Comparison of ENCODE assay signal across 7 cellular contexts in the genomic region with DNA sequence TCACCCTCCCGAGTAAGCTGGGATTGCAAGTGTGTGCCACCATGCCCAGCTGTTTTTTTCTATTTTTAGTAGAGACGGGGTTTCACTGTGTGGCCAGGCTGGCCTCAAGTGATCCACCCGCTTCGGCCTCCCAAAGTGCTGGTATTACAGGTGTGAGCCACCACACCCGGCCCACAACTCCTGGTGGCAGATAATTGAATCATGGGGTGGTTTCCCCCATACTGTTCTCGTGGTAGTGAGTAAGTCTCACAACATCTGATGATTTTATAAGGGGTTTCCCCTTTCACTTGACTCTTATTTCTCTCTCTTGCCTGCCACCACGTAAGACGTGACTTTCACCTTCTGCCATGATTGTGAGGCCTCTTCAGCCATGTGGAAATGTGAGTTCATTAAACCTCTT.
DNase-seq lines count a peak whose midpoint lies in the region; ATAC-seq, FAIRE-seq and TF ChIP-seq lines count a peak whose summit lies in the region.
"Not testable (repeated sequence)": the region's sequence is repeated elsewhere in the genome, so short reads cannot be mapped to it uniquely, and the experiment has no call there.

No MANE protein-coding gene starts in this region.

- intact Hi-C loops in activated CD4-positive, alpha-beta T cell treated with anti-CD3 and anti-CD28 coated beads for 36 hours (cut with DNase I, micrococcal nuclease), result loop anchor here in 1 of 2 experiments (1.0 to 5.0 kb wide), 2 partner anchors 79 to 136 kb away; a partner anchor contains a TSS
- intact Hi-C loops in colonic mucosa (cut with DNase I); HepG2 (cut with micrococcal nuclease; ENCODE audit: unreplicated experiment): not testable (repeated sequence)

- not testable (repeated sequence) for H3K4me3 ChIP-seq in colonic mucosa; HepG2 (replicated peaks in 1 of 3; ENCODE audit: insufficient read depth in 1 of 3, low read depth in 2 of 3, low read length in 3 of 3)

- H3K4me1 Mint-ChIP-seq in activated CD4-positive, alpha-beta T cell treated with anti-CD3 and anti-CD28 coated beads for 36 hours; activated T-cell treated with anti-CD3 and anti-CD28 coated beads, Interleukin-2, amount 50 U/mL, for 72 hours (ENCODE audit: low read depth); stimulated activated naive CD8-positive, alpha-beta T cell treated with anti-CD3 and anti-CD28 coated beads, Interleukin-15, amount 100 ng/mL, for 72 hours: not testable (repeated sequence)
- peaks cover 52% of the 10 kb centered on the region for H3K4me1 Mint-ChIP-seq in progenitor cell of endocrine pancreas (ENCODE audit: low read depth)

- H3K36me3 ChIP-seq in colonic mucosa; HepG2 (replicated peaks in 1 of 2; ENCODE audit: control insufficient read depth in 1 of 2, insufficient read depth in 2 of 2, low read length in 2 of 2): not testable (repeated sequence)

- not testable (repeated sequence) for H3K4me2 ChIP-seq in HepG2 (ENCODE audit: low read depth, low read length)

- H3K4me3 Mint-ChIP-seq in activated CD4-positive, alpha-beta T cell treated with anti-CD3 and anti-CD28 coated beads for 36 hours; activated T-cell treated with anti-CD3 and anti-CD28 coated beads, Interleukin-2, amount 50 U/mL, for 72 hours; progenitor cell of endocrine pancreas (ENCODE audit: low read depth); stimulated activated naive CD8-positive, alpha-beta T cell treated with anti-CD3 and anti-CD28 coated beads, Interleukin-15, amount 100 ng/mL, for 72 hours: not testable (repeated sequence)

- CTCF ChIA-PET in activated CD4-positive, alpha-beta T cell treated with anti-CD3 and anti-CD28 coated beads for 36 hours (lab: Charles Lee), result interaction anchor here (1.3 kb wide), 1 partner anchor 148 kb away, joined by 3 read pairs; no protein-coding TSS in a partner anchor
- CTCF ChIA-PET in HepG2 (lab: Yijun Ruan, JAX; ENCODE audit: low intra/inter-chr PET ratio, low total read pairs), result not testable (repeated sequence)

- not testable (repeated sequence) for H3K27ac Mint-ChIP-seq in activated CD4-positive, alpha-beta T cell treated with anti-CD3 and anti-CD28 coated beads for 36 hours; activated T-cell treated with anti-CD3 and anti-CD28 coated beads, Interleukin-2, amount 50 U/mL, for 72 hours
- H3K27ac Mint-ChIP-seq in progenitor cell of endocrine pancreas, result peak overlapping the region; percentile 87
- H3K27ac Mint-ChIP-seq in stimulated activated naive CD8-positive, alpha-beta T cell treated with anti-CD3 and anti-CD28 coated beads, Interleukin-15, amount 100 ng/mL, for 72 hours, result peak overlapping the region in 1 of 2 donors; percentile 72

- 97% methylated on average over 8 of the region's 8 CpGs for WGBS in HepG2 (ENCODE audit: low lambda C conversion rate)

- not testable (repeated sequence) for H3K79me2 ChIP-seq in HepG2 (ENCODE audit: insufficient read depth, low read length)

- in situ Hi-C loops in HepG2 (cut with HindIII; ENCODE audit: extremely low pct_ligation_motif_present, low pct_unique_long_range_greater_than_20kb), result not testable (repeated sequence)

- not testable (repeated sequence) for H3K9ac ChIP-seq in colonic mucosa (ENCODE audit: low read depth in 2 of 2, low read length in 2 of 2); HepG2 (ENCODE audit: insufficient read depth, low read depth, low read length)

- not testable (repeated sequence) for H2AFZ ChIP-seq in HepG2 (ENCODE audit: low read length)

- not testable (repeated sequence) for H3K27me3 ChIP-seq in colonic mucosa; HepG2 (ENCODE audit: control insufficient read depth in 1 of 2, insufficient read depth in 2 of 2, low read length in 2 of 2)

- not testable (repeated sequence) for FAIRE-seq in HepG2 (lab: Jason Lieb, UNC)

- TF ChIP-seq RAD21 in HepG2 (CRISPR knock-in tag; IDR thresholded peaks at IDR 0.05), result not testable (repeated sequence)

- not testable (repeated sequence) for H4K20me1 ChIP-seq in HepG2 (ENCODE audit: insufficient read depth, low read length)

- DNase-seq in activated CD4-positive, alpha-beta T cell treated with anti-CD3 and anti-CD28 coated beads for 36 hours, result peak; percentile 69
- DNase-seq in activated T-cell treated with anti-CD3 and anti-CD28 coated beads, Interleukin-2, amount 50 U/mL, for 72 hours, result peak; percentile 29 to 50
- DNase-seq in colonic mucosa; HepG2 (ENCODE audit: low spot score); progenitor cell of endocrine pancreas (ENCODE audit: low spot score, unreplicated experiment): not testable (repeated sequence)
- peak; percentile 26 for DNase-seq in stimulated activated CD4-positive, alpha-beta T cell treated with anti-CD3 and anti-CD28 coated beads, Interleukin-4, amount 100 ng/mL, for 24 hours
- DNase-seq in stimulated activated naive CD8-positive, alpha-beta T cell treated with anti-CD3 and anti-CD28 coated beads, Interleukin-15, amount 100 ng/mL, for 72 hours, result peak; percentile 10 to 65

- not testable (repeated sequence) for H3K9me3 ChIP-seq in colonic mucosa; HepG2 (ENCODE audit: low read length)

- H3K4me1 ChIP-seq in colonic mucosa (peaks cover 17% of the 10 kb centered on the region), HepG2 (ENCODE audit: insufficient read depth, low read length) (peaks cover 73% of the 10 kb centered on the region)

- peak; percentile 91 for ATAC-seq in activated CD4-positive, alpha-beta T cell treated with anti-CD3 and anti-CD28 coated beads for 36 hours
- ATAC-seq in activated T-cell treated with anti-CD3 and anti-CD28 coated beads, Interleukin-2, amount 50 U/mL, for 72 hours (replicated peaks in 1 of 2), result peak; percentile 85 to 94
- ATAC-seq in HepG2, result not testable (repeated sequence)
- ATAC-seq in stimulated activated naive CD8-positive, alpha-beta T cell treated with anti-CD3 and anti-CD28 coated beads, Interleukin-15, amount 100 ng/mL, for 72 hours, result peak; percentile 95

- not testable (repeated sequence) for TF ChIP-seq EP300 in HepG2 (IDR thresholded peaks at IDR 0.05; ENCODE audit: low read depth in 2 of 2, low read length in 2 of 2); HepG2 (CRISPR knock-in tag; IDR thresholded peaks at IDR 0.05; ENCODE audit: borderline replicate concordance)

- not testable (repeated sequence) for BruUV-seq in HepG2 (replicated peaks; lab: Mats Ljungman, UMichigan)

- not testable (repeated sequence) for TF ChIP-seq POLR2A in HepG2 (IDR thresholded peaks at IDR 0.05; ENCODE audit: insufficient read depth in 1 of 2, low read depth in 2 of 2, low read length in 2 of 2)

- POLR2A ChIA-PET in activated CD4-positive, alpha-beta T cell treated with anti-CD3 and anti-CD28 coated beads for 36 hours (lab: Charles Lee), result not testable (repeated sequence)
- POLR2A ChIA-PET in HepG2 (lab: Yijun Ruan, JAX), result interaction anchor here (2.0 to 5.4 kb wide), 2 partner anchors 79 kb away, joined by 7 to 53 read pairs; a partner anchor contains a TSS

- H3K36me3 Mint-ChIP-seq in activated CD4-positive, alpha-beta T cell treated with anti-CD3 and anti-CD28 coated beads for 36 hours (ENCODE audit: low read depth); progenitor cell of endocrine pancreas (ENCODE audit: insufficient read depth): not testable (repeated sequence)
- H3K36me3 Mint-ChIP-seq in activated T-cell treated with anti-CD3 and anti-CD28 coated beads, Interleukin-2, amount 50 U/mL, for 72 hours (ENCODE audit: insufficient read depth in 2 of 2), result peaks cover 6 to 19% of the 10 kb centered on the region in 2 donors

- H3K27ac ChIP-seq in colonic mucosa, result peak overlapping the region; percentile 86
- H3K27ac ChIP-seq in HepG2 (ENCODE audit: extremely low read length, insufficient read depth, low read length), result not testable (repeated sequence)

- H3K27me3 Mint-ChIP-seq in activated CD4-positive, alpha-beta T cell treated with anti-CD3 and anti-CD28 coated beads for 36 hours, result peaks cover 13% of the 10 kb centered on the region
- peaks cover 32% of the 10 kb centered on the region for H3K27me3 Mint-ChIP-seq in activated T-cell treated with anti-CD3 and anti-CD28 coated beads, Interleukin-2, amount 50 U/mL, for 72 hours (ENCODE audit: low read depth)
- H3K27me3 Mint-ChIP-seq in progenitor cell of endocrine pancreas, result not testable (repeated sequence)
- H3K27me3 Mint-ChIP-seq in stimulated activated naive CD8-positive, alpha-beta T cell treated with anti-CD3 and anti-CD28 coated beads, Interleukin-15, amount 100 ng/mL, for 72 hours, result peaks cover 16% of the 10 kb centered on the region

- TF ChIP-seq CTCF in colonic mucosa (IDR thresholded peaks at IDR 0.05); HepG2 (CRISPR knock-in tag; IDR thresholded peaks at IDR 0.05); progenitor cell of endocrine pancreas (IDR thresholded peaks at IDR 0.05; ENCODE audit: unreplicated experiment): not testable (repeated sequence)

- not testable (repeated sequence) for H3K9me3 Mint-ChIP-seq in activated CD4-positive, alpha-beta T cell treated with anti-CD3 and anti-CD28 coated beads for 36 hours (ENCODE audit: low read depth); activated T-cell treated with anti-CD3 and anti-CD28 coated beads, Interleukin-2, amount 50 U/mL, for 72 hours; progenitor cell of endocrine pancreas (ENCODE audit: low read depth); stimulated activated naive CD8-positive, alpha-beta T cell treated with anti-CD3 and anti-CD28 coated beads, Interleukin-15, amount 100 ng/mL, for 72 hours

TF ChIP-seq in HepG2, 621 proteins besides CTCF, POLR2A, EP300 and RAD21:
- TF ChIP-seq ZNF460 (CRISPR knock-in tag; IDR thresholded peaks at IDR 0.05; ENCODE audit: borderline replicate concordance), result peak; percentile 40; the same call in 1 of the 2 replicates
TF ChIP-seq in HepG2: peak in this region for 1; not testable (repeated sequence) for 620.
